Comparison of ENCODE assay signal across 1 cellular context in the genomic region with DNA sequence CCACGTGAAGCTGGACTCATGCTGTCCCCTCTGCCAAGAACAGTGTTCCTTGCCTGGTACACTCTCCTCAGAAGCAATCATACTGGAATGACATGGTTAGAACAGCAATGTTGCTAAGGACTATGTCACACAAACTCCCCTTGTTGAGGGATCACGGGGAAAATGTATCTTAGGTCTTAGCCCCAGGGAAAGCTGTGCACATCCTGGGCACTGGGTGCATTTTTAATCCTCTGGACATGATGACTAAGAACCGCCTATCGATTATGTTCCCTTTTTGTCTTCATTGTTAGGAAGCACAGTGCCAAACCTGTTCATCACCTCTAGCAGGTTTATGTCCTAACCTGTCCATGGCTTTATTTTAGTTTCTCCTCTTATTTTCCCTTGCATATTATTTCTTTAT.
TF ChIP-seq lines count a peak whose summit lies in the region.

No MANE protein-coding gene starts in this region.

TF ChIP-seq in H1, 55 proteins besides CTCF, POLR2A, EP300 and RAD21 (continued from another document):
- no peak for TF ChIP-seq EZH2 (IDR thresholded peaks at IDR 0.05; ENCODE audit: low read depth, low read length, severe bottlenecking)
- no peak for TF ChIP-seq BCL11A (IDR thresholded peaks at IDR 0.05; ENCODE audit: low read depth in 2 of 2, low read length in 2 of 2)
